7 cellular contexts compared by ENCODE assay signal in the genomic region with DNA sequence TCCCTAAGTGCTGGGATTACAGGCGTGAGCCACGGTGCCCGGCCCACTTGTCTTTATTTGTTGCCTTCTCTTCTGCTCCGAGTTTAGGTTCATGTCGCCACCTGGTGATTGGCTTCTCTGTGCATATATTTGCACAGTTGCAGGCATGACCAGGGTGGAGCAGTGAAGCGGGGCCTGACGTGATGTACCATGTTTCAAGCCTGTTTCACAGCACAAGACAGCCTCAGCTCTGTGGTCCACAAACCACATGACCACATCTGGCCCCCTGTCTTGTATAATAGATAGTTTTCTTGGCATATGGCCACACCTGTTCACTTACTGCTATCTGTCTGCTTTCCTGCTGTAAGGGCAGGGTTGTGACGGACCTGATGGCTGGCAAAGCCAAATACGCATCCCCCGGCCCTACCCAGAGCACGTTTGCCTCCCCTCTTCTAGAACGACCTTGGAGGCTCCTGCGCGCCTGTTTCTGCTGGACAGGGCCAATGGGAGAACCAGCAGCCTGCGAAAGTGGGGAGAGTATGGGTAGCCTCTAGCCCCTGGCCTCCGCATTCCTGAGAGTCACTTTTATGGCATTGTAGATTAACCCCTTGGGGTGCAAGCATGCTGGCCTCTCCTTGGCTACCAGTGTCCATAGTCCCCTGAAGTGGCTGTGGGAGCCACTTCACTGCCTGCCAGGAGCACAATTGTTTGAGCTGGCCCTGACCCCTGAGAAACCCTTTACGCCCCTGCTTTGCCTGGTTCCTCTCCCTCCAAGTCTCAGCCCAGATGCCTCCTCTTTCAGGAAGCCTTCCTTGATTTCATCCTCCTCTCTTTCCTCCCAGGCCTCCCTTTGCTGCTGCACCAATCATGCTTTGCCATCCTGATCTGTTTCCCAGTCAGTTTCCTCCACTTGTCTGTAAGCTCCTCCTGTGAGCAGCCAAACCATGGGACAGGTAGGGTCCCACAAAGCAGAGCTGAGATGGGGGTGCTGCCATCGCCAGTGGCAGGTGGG. TPM values are rescaled to one million over a fixed set of nuclear protein-coding genes. Genes with fewer than 3 reads are reported as not detected.
DNase-seq lines count a peak whose midpoint lies in the region; ATAC-seq and FAIRE-seq lines count a peak whose summit lies in the region.

No MANE protein-coding gene starts in this region.

- no peaks in the 10 kb centered on the region for H3K9me3 Mint-ChIP-seq in activated naive CD8-positive, alpha-beta T cell treated with anti-CD3 and anti-CD28 coated beads, Interleukin-2, amount 50 U/mL, for 24 hours

- no peaks in the 10 kb centered on the region for H3K36me3 Mint-ChIP-seq in activated naive CD8-positive, alpha-beta T cell treated with anti-CD3 and anti-CD28 coated beads, Interleukin-2, amount 50 U/mL, for 24 hours (ENCODE audit: low read depth)

- H3K4me1 Mint-ChIP-seq in activated naive CD8-positive, alpha-beta T cell treated with anti-CD3 and anti-CD28 coated beads, Interleukin-2, amount 50 U/mL, for 24 hours, result peaks cover 10% of the 10 kb centered on the region

- no peak overlapping the region for H3K4me3 Mint-ChIP-seq in activated naive CD8-positive, alpha-beta T cell treated with anti-CD3 and anti-CD28 coated beads, Interleukin-2, amount 50 U/mL, for 24 hours

- DNase-seq in Daoy (ENCODE audit: low read depth) (peak; percentile 64), GM19239 (ENCODE audit: insufficient read length, low spot score) (peak; percentile 74), NCI-H2171 (lab: John Stamatoyannopoulos, UW) (peak; percentile 35), left kidney (ENCODE audit: low read depth, low spot score) (peak; percentile 90), iPS-NIHi11 (ENCODE audit: low spot score) (no peak)
- DNase-seq in activated naive CD8-positive, alpha-beta T cell treated with anti-CD3 and anti-CD28 coated beads, Interleukin-2, amount 50 U/mL, for 24 hours, result peak; percentile 30

- peak; percentile 80 for ATAC-seq in HG03103 (IDR thresholded peaks at IDR 0.05; ENCODE audit: low read depth, unreplicated experiment)
- peak; percentile 37 for ATAC-seq in activated naive CD8-positive, alpha-beta T cell treated with anti-CD3 and anti-CD28 coated beads, Interleukin-2, amount 50 U/mL, for 24 hours

- H3K27me3 Mint-ChIP-seq in activated naive CD8-positive, alpha-beta T cell treated with anti-CD3 and anti-CD28 coated beads, Interleukin-2, amount 50 U/mL, for 24 hours, result no peaks in the 10 kb centered on the region

- H3K27ac Mint-ChIP-seq in activated naive CD8-positive, alpha-beta T cell treated with anti-CD3 and anti-CD28 coated beads, Interleukin-2, amount 50 U/mL, for 24 hours, result no peak overlapping the region

- peak; percentile 91 for FAIRE-seq in GM19239 (lab: Jason Lieb, UNC)

RNA-seq across cellular contexts. Expression of a gene that starts 6.0 kb away (rescaled TPM):
- 10.1 and 19.9 TPM in 2 replicates for total RNA-seq in Daoy (2014; rRNA removed; shearing (Covaris generic))

RNA-seq across cellular contexts. Expression of a gene that starts 34.4 kb away (rescaled TPM):
- 0.21 and 0.23 TPM in 2 replicates for total RNA-seq in Daoy (2014; rRNA removed; shearing (Covaris generic))
